Comparison of ENCODE assay signal across 1 cellular context in genomic region chr14:54566410-54567223, GRCh38.
TF ChIP-seq lines count a peak whose summit lies in the region.

SAMD4A (plus strand) TSS chr14:54567128; CDS start chr14:54567917, 789 bp downstream.

TF ChIP-seq in endothelial cell of umbilical vein, 7 proteins besides CTCF, POLR2A, EP300 and RAD21:
- peak; percentile 23 for TF ChIP-seq POLR2AphosphoS5 (IDR thresholded peaks at IDR 0.05; ENCODE audit: insufficient read depth, low read depth, low read length)
- no peak for TF ChIP-seq GATA2 (IDR thresholded peaks at IDR 0.05; ENCODE audit: insufficient read depth, insufficient read length, low read depth, low read length)
